Comparison of ENCODE assay signal across 1 cellular context in genomic region chr12:64611430-64612286, GRCh38.
TF ChIP-seq lines count a peak whose summit lies in the region.

No MANE protein-coding gene starts in this region.

TF ChIP-seq in IMR-90, 13 proteins besides CTCF, POLR2A, EP300 and RAD21 (continued from another document):
- TF ChIP-seq, protein P1, sequence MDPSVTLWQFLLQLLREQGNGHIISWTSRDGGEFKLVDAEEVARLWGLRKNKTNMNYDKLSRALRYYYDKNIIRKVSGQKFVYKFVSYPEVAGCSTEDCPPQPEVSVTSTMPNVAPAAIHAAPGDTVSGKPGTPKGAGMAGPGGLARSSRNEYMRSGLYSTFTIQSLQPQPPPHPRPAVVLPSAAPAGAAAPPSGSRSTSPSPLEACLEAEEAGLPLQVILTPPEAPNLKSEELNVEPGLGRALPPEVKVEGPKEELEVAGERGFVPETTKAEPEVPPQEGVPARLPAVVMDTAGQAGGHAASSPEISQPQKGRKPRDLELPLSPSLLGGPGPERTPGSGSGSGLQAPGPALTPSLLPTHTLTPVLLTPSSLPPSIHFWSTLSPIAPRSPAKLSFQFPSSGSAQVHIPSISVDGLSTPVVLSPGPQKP (IDR thresholded peaks at IDR 0.05; ENCODE audit: borderline replicate concordance, low read depth, low read length) = no peak
- TF ChIP-seq CEBPB (IDR thresholded peaks at IDR 0.05; ENCODE audit: low read depth, low read length) (no peak), SMC3 (IDR thresholded peaks at IDR 0.05; ENCODE audit: low read depth, low read length) (no peak), NFE2L2 (IDR thresholded peaks at IDR 0.05; ENCODE audit: low read depth, low read length) (no peak), CHD1 (IDR thresholded peaks at IDR 0.05; ENCODE audit: low read depth, low read length) (no peak), USF2 (IDR thresholded peaks at IDR 0.05; ENCODE audit: low read depth, low read length) (no peak), MAFK (IDR thresholded peaks at IDR 0.05; ENCODE audit: low read depth, low read length) (no peak)
